ENCODE assay signal across 26 cellular contexts in the genomic region with DNA sequence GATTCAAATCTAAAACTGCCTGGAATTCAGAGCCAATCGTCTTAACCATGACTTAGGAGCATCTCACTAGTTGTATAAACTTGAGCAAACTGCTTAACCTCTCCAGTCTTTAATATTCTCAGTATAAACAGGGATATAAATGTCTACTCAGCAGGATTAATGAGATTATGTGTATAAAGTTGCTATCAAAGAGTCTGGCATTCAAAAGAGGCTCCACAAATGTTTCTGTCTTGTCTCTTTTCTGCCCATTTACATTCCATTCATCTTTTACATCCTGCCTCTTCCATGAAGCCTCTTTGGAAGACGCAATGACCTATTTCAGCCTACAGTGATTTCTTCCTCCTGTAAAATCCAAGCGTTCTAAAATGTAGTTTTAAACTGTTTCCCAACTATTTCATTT.
"Had no signal": no experiment of that assay in that cellular context is flagged by ENCODE, and none has a peak within 500 bp of the region (broad histone marks: within the 10 kb centered on the region; RNA-seq: fewer than 3 reads in every experiment).

No MANE protein-coding gene starts in this region.

- H3K9ac ChIP-seq: neural progenitor cell had no signal

- ATAC-seq: natural killer cell treated with Interleukin-12 subunit alpha and Interleukin-12 subunit beta and Interleukin-15 and Interleukin-18, amount 100 ng/mL, for 72 hours; stimulated activated naive B cell treated with anti-CD40 and anti-IgM and Interleukin-4, amounts not matched to agents 10 μg/mL and 1 μg/mL and 100 μg/mL, for 72 hours; stimulated activated naive CD8-positive, alpha-beta T cell treated with anti-CD3 and anti-CD28 coated beads, Interleukin-15, amount 100 ng/mL, for 72 hours had no signal

- H3K9me3 ChIP-seq: gastroesophageal sphincter, lower lobe of right lung, ovary, thoracic aorta had no signal

- H3K36me3 ChIP-seq: esophagus muscularis mucosa, gastroesophageal sphincter, left ventricle myocardium inferior, lower lobe of right lung, neural progenitor cell, ovary, spleen, thoracic aorta had no signal

- H3K4me1 ChIP-seq: neural progenitor cell had no signal

- H3K4me2 ChIP-seq: neural progenitor cell had no signal

- H2AFZ ChIP-seq: neural progenitor cell had no signal

- DNase-seq: effector memory CD4-positive, alpha-beta T cell; glutamatergic neuron; immature natural killer cell; kidney; left cardiac atrium; left ventricle myocardium inferior; lower lobe of right lung; midbrain; nucleus accumbens; ovary; right cardiac atrium; spleen; stimulated activated CD4-positive, alpha-beta T cell treated with anti-CD3 and anti-CD28 coated beads, Interleukin-15, amount 100 ng/mL, for 24 hours; stimulated activated CD4-positive, alpha-beta T cell treated with anti-CD3 and anti-CD28 coated beads, Interleukin-1b, Interleukin-23, amount 100 ng/mL, for 48 hours; stimulated activated CD4-positive, alpha-beta T cell treated with anti-CD3 and anti-CD28 coated beads, Interleukin-4, amount 100 ng/mL, for 4 hours; stimulated activated naive B cell treated with anti-CD40 and anti-IgM and Interleukin-4, amounts not matched to agents 10 μg/mL and 1 μg/mL and 100 μg/mL, for 72 hours; stimulated activated naive CD8-positive, alpha-beta T cell treated with anti-CD3 and anti-CD28 coated beads, Interleukin-15, amount 100 ng/mL, for 72 hours; substantia nigra had no signal

- FAIRE-seq: endometrium, kidney, urothelium cell line had no signal

- H3K27me3 ChIP-seq: esophagus muscularis mucosa, gastroesophageal sphincter, neural progenitor cell, ovary, spleen had no signal

- H3K27ac ChIP-seq: epithelial cell of prostate, gastroesophageal sphincter, left ventricle myocardium inferior, lower lobe of right lung, neural progenitor cell, ovary, spleen, thoracic aorta had no signal

- H3K4me3 ChIP-seq: esophagus muscularis mucosa, gastroesophageal sphincter, left ventricle myocardium inferior, lower lobe of right lung, neural progenitor cell, ovary, spleen, thoracic aorta had no signal
